In genomic region chrX:150683536-150684146, GRCh38 we compare ENCODE assay signal across 8 cellular contexts. TPM values are rescaled to one million over a fixed set of nuclear protein-coding genes. Genes with fewer than 3 reads are reported as not detected.
DNase-seq lines count a peak whose midpoint lies in the region; ATAC-seq and TF ChIP-seq lines count a peak whose summit lies in the region.

No MANE protein-coding gene starts in this region.

- H3K9me3 ChIP-seq in SK-N-SH (no peaks in the 10 kb centered on the region), transverse colon (no peaks in the 10 kb centered on the region)

- no peaks in the 10 kb centered on the region for H3K9me2 ChIP-seq in SK-N-SH

- H3K79me2 ChIP-seq in SK-N-SH (ENCODE audit: insufficient read depth) = no peaks in the 10 kb centered on the region

- TF ChIP-seq EP300 in SK-N-SH (IDR thresholded peaks at IDR 0.05; ENCODE audit: borderline replicate concordance in 1 of 2, low read depth in 1 of 2, low read length in 1 of 2) (no peak), transverse colon (IDR thresholded peaks at IDR 0.05; ENCODE audit: low read depth) (no peak)

- 28% methylated on average over 7 of the region's 7 CpGs for WGBS in SK-N-SH (ENCODE audit: low lambda C conversion rate)
- WGBS in transverse colon (ENCODE audit: low coverage in 1 of 2), 2 donors = 34 to 83% methylated on average over 1 to 7 of the region's 7 CpGs

- peak; percentile 48 for TF ChIP-seq RAD21 in SK-N-SH (IDR thresholded peaks at IDR 0.05; ENCODE audit: low read length)

- in situ Hi-C loops in transverse colon (cut with MboI; ENCODE audit: low pct_ligation_motif_present in 1 of 4, low pct_unique_long_range_greater_than_20kb in 1 of 4, low sequenced_read_pairs in 3 of 4) = loop anchor here in 1 of 4 donors (25.0 kb wide), 1 partner anchor 721 kb away; no protein-coding TSS in a partner anchor

- TF ChIP-seq POLR2A in transverse colon (IDR thresholded peaks at IDR 0.05) = no peak

- H3K4me1 ChIP-seq in SK-N-SH (ENCODE audit: control insufficient read depth in 1 of 2, insufficient read depth in 2 of 2, low read depth in 1 of 2, low read length in 1 of 2) = no peaks in the 10 kb centered on the region
- H3K4me1 ChIP-seq in transverse colon = no peaks in the 10 kb centered on the region

- H4K20me1 ChIP-seq in SK-N-SH (ENCODE audit: insufficient read depth) = no peaks in the 10 kb centered on the region

- H3K27ac ChIP-seq in SK-N-SH (ENCODE audit: low read depth in 2 of 2, low read length in 1 of 2) (no peak overlapping the region), transverse colon (no peak overlapping the region)

- no peak overlapping the region for H3K4me3 ChIP-seq in SK-N-SH (ENCODE audit: low read depth in 2 of 2, low read length in 1 of 2)
- H3K4me3 ChIP-seq in fibroblast of the aortic adventitia (ENCODE audit: low read depth, low read length) = no peak overlapping the region
- H3K4me3 ChIP-seq in transverse colon = no peak overlapping the region

- POLR2A ChIA-PET in SK-N-SH (lab: Yijun Ruan, JAX) = no interaction called here

- CTCF ChIA-PET in SK-N-SH (lab: Yijun Ruan, JAX) = interaction anchor here (0.6 to 1.8 kb wide), 16 partner anchors 9 to 720 kb away, joined by 3 to 16 read pairs (median 4); partner anchors contain the start of gene MTMR1

- peak; percentile 3 to 36 for DNase-seq in SHP77 (lab: John Stamatoyannopoulos, UW)
- no peak for DNase-seq in SHP77 treated with DMSO at 0.1 percent for 48 hours (lab: John Stamatoyannopoulos, UW)
- peak; percentile 10 for DNase-seq in KG1 (lab: John Stamatoyannopoulos, UW)
- peak; percentile 43 for DNase-seq in SK-N-SH
- DNase-seq in fibroblast of the aortic adventitia (ENCODE audit: low read depth) = peak; percentile 58
- no peak for DNase-seq in transverse colon

- no peak overlapping the region for H3K4me2 ChIP-seq in SK-N-SH

- ATAC-seq in GM19351 (IDR thresholded peaks at IDR 0.05; ENCODE audit: unreplicated experiment) (no peak), HG03439 (IDR thresholded peaks at IDR 0.05; ENCODE audit: unreplicated experiment) (no peak)

- H3K36me3 ChIP-seq in SK-N-SH (replicated peaks in 1 of 2; ENCODE audit: control insufficient read depth in 1 of 2, insufficient read depth in 2 of 2, low read length in 1 of 2) (no peaks in the 10 kb centered on the region), transverse colon (no peaks in the 10 kb centered on the region)

- intact Hi-C loops in transverse colon (cut with DNase I; ENCODE audit: low total_unique reads) = no loop called here

- H3K9ac ChIP-seq in SK-N-SH = no peak overlapping the region

- no peak overlapping the region for H2AFZ ChIP-seq in SK-N-SH (ENCODE audit: low read depth)

- peaks cover 4% of the 10 kb centered on the region for H3F3A ChIP-seq in SK-N-SH (replicated peaks; ENCODE audit: insufficient read depth)

- H3K27me3 ChIP-seq in SK-N-SH (ENCODE audit: insufficient read depth) = no peaks in the 10 kb centered on the region
- H3K27me3 ChIP-seq in transverse colon = no peaks in the 10 kb centered on the region

- TF ChIP-seq CTCF in SK-N-SH (IDR thresholded peaks at IDR 0.05) = peak; percentile 67
- peak; percentile 58 for TF ChIP-seq CTCF in fibroblast of the aortic adventitia (IDR thresholded peaks at IDR 0.05; ENCODE audit: insufficient read depth, low read length)
- peak; percentile 35 to 52 (median 47) for TF ChIP-seq CTCF in transverse colon (IDR thresholded peaks at IDR 0.05)

TF ChIP-seq in SK-N-SH, 30 proteins besides CTCF, POLR2A, EP300 and RAD21:
- TF ChIP-seq SMC3 (IDR thresholded peaks at IDR 0.05; ENCODE audit: low read depth, low read length) (0 out of 2 replicates have a peak, but pooled peaks have one; percentile 21), ZBTB33 (IDR thresholded peaks at IDR 0.05; ENCODE audit: borderline replicate concordance, low read depth) (no peak), REST (IDR thresholded peaks at IDR 0.05; ENCODE audit: low read depth, low read length) (no peak), FOSL2 (IDR thresholded peaks at IDR 0.05; ENCODE audit: borderline replicate concordance, low read depth) (no peak)

RNA-seq across cellular contexts. Expression of gene MTMR1, which starts 9.6 kb away (rescaled TPM):
- 17.0 and 20.0 TPM in 2 replicates for polyA plus RNA-seq in SK-N-SH (2012; rRNA removed)
- 13.6 and 14.2 TPM in 2 replicates for polyA plus RNA-seq in SK-N-SH (2012; cell fraction: cytosol; rRNA removed)
- 33.9 and 46.3 TPM in 2 replicates for polyA plus RNA-seq in SK-N-SH (2012; cell fraction: nucleus; rRNA removed)
- total RNA-seq in fibroblast of the aortic adventitia (ENCODE audit: low replicate concordance) (9.2 and 21.6 TPM in 2 replicates), transverse colon (10 to 100 TPM; 14.6 to 25.5 (median 21.1) TPM)

Comparison
In these comparisons a context has a peak if more than half of its experiments do, and no peak if none do; other contexts are left out.
1. DNase-seq: peak in SHP77 (2 of 2), KG1 (single experiment), SK-N-SH (single experiment) and fibroblast of the aortic adventitia (single experiment); none in SHP77 treated with DMSO at 0.1 percent for 48 hours (single experiment) and transverse colon (single experiment).
2. Peak in every context shown above with its lines, with median percentiles within 50 percentile points of each other: CTCF ChIP-seq.